In genomic region chr5:112737472-112738179, GRCh38 we compare ENCODE assay signal across 8 cellular contexts. TPM values are rescaled to one million over a fixed set of nuclear protein-coding genes. Genes with fewer than 3 reads are reported as not detected.
A peak's percentile ranks its signal among the peaks of the same experiment; 100 is the strongest.
DNase-seq lines count a peak whose midpoint lies in the region; ATAC-seq and TF ChIP-seq lines count a peak whose summit lies in the region.

APC (plus strand) TSS chr5:112737885; CDS start chr5:112754891, 17,006 bp downstream.

- no peak within 1 kb of the TSS for H3K9ac ChIP-seq in liver (ENCODE audit: low read depth in 1 of 2, low read length in 2 of 2)

- H3K27ac ChIP-seq in dorsolateral prefrontal cortex, result peak within 1 kb of the TSS; percentile 53 to 97 (median 90)
- H3K27ac ChIP-seq in liver (ENCODE audit: low read depth in 1 of 2, low read length in 2 of 2), result peak within 1 kb of the TSS; percentile 2 to 59

- ATAC-seq in HG03432 (IDR thresholded peaks at IDR 0.05; ENCODE audit: unreplicated experiment), result peak; percentile 100

- peak in 1 of 2 donors; percentile 24 for TF ChIP-seq RAD21 in liver (IDR thresholded peaks at IDR 0.05)

- H3K27me3 ChIP-seq in BE2C (no peaks in the 10 kb centered on the region), dorsolateral prefrontal cortex (no peaks in the 10 kb centered on the region), liver (ENCODE audit: control insufficient read depth in 4 of 4, insufficient read depth in 4 of 4, low read length in 3 of 4) (no peaks in the 10 kb centered on the region)

- H3K4me1 ChIP-seq in BE2C (peaks cover 4% of the 10 kb centered on the region; the same call in 1 of the 2 replicates), liver (ENCODE audit: control insufficient read depth in 4 of 4, insufficient read depth in 4 of 4, low read length in 3 of 4) (peaks cover 0 to 13% (median 0%) of the 10 kb centered on the region in 4 donors)

- TF ChIP-seq CTCF in BE2C (IDR thresholded peaks at IDR 0.05; ENCODE audit: low read depth, low read length) (0 out of 2 replicates have a peak, but pooled peaks have one; percentile 1), dorsolateral prefrontal cortex (IDR thresholded peaks at IDR 0.05 in 54 of 56, conservative IDR thresholded peaks at IDR 0.05 in 2 of 56; ENCODE audit: low read depth in 1 of 56, partially characterized antibody in 56 of 56) (peak in 22 of 56 donors; percentile 3 to 47 (median 15)), liver (IDR thresholded peaks at IDR 0.05; ENCODE audit: low read depth, low read length, missing input control) (peak; percentile 4)

- no peaks in the 10 kb centered on the region; the same call in 1 of the 2 replicates for H3K36me3 ChIP-seq in BE2C
- no peaks in the 10 kb centered on the region for H3K36me3 ChIP-seq in liver (ENCODE audit: control insufficient read depth in 4 of 4, insufficient read depth in 3 of 4, low read depth in 1 of 4, low read length in 3 of 4)

- 27% methylated on average over 36 of the region's 36 CpGs for WGBS in liver

- DNase-seq in BE2C, result peak; percentile 97
- DNase-seq in GM19238 (ENCODE audit: insufficient read length, low spot score), result peak; percentile 80
- peak; percentile 61 for DNase-seq in NCI-H748 treated with DMSO at 0.1 percent for 48 hours (lab: John Stamatoyannopoulos, UW)
- DNase-seq in activated CD4-positive, alpha-beta T cell treated with anti-CD3 and anti-CD28 coated beads, Interleukin-2, amount 50 U/mL, for 48 hours, result peak; percentile 85 to 90
- DNase-seq in dorsolateral prefrontal cortex, result peak; percentile 95 to 99 (median 99)
- DNase-seq in stimulated activated CD4-positive, alpha-beta T cell treated with anti-CD3 and anti-CD28 coated beads, Interleukin-2, amount 100 ng/mL, for 48 hours, result peak; percentile 76 to 77

- H3K4me3 ChIP-seq in BE2C (ENCODE audit: low read depth, low read length), result peak within 1 kb of the TSS; percentile 78
- peak within 1 kb of the TSS; percentile 50 to 95 (median 75) for H3K4me3 ChIP-seq in dorsolateral prefrontal cortex
- peak within 1 kb of the TSS; percentile 48 to 57 (median 54) for H3K4me3 ChIP-seq in liver (ENCODE audit: low read depth in 1 of 3, low read length in 3 of 3)

- H3K9me3 ChIP-seq in BE2C (no peaks in the 10 kb centered on the region), liver (ENCODE audit: control insufficient read depth in 4 of 4, low read length in 3 of 4) (no peaks in the 10 kb centered on the region)

- intact Hi-C loops in dorsolateral prefrontal cortex (cut with DNase I), result loop anchor here (1.0 to 10.0 kb wide), 4 partner anchors 30 to 187 kb away; partner anchors contain the start of gene REEP5 (in 1 of the 2)

TF ChIP-seq in liver, 16 proteins besides CTCF, POLR2A, EP300 and RAD21:
- TF ChIP-seq SP1 (IDR thresholded peaks at IDR 0.05) (peak; percentile 26), EGR1 (IDR thresholded peaks at IDR 0.05; ENCODE audit: low read depth in 2 of 2) (no peak), YY1 (IDR thresholded peaks at IDR 0.05) (peak; percentile 61), HNF4G (IDR thresholded peaks at IDR 0.05) (no peak)

RNA-seq across cellular contexts. Expression of gene APC, which starts in this region (rescaled TPM):
- 42.1 TPM for polyA plus RNA-seq in BE2C (2012; ENCODE audit: insufficient read depth, insufficient read length, low read depth)
- total RNA-seq in dorsolateral prefrontal cortex, result 100 to 1,000 TPM; 149 to 320 (median 208) TPM
- 10 to 100 TPM; 33.6 to 36.2 TPM for total RNA-seq in liver
- polyA plus RNA-seq in liver, result 10 to 100 TPM in 1 of 2 donors, 1 to 10 TPM in 1; 4.8 to 15.2 TPM

Comparison
In these comparisons a context has a peak if more than half of its experiments do, and no peak if none do; other contexts are left out.
1. Peak in every context shown above with its lines: DNase-seq, ATAC-seq, H3K4me3 ChIP-seq and H3K27ac ChIP-seq.
2. RNA of gene APC (total RNA-seq): 149 to 320 TPM in dorsolateral prefrontal cortex; 33.6 to 36.2 TPM in liver; every median in the first group is over 4 times any median in the second.